In the genomic region with DNA sequence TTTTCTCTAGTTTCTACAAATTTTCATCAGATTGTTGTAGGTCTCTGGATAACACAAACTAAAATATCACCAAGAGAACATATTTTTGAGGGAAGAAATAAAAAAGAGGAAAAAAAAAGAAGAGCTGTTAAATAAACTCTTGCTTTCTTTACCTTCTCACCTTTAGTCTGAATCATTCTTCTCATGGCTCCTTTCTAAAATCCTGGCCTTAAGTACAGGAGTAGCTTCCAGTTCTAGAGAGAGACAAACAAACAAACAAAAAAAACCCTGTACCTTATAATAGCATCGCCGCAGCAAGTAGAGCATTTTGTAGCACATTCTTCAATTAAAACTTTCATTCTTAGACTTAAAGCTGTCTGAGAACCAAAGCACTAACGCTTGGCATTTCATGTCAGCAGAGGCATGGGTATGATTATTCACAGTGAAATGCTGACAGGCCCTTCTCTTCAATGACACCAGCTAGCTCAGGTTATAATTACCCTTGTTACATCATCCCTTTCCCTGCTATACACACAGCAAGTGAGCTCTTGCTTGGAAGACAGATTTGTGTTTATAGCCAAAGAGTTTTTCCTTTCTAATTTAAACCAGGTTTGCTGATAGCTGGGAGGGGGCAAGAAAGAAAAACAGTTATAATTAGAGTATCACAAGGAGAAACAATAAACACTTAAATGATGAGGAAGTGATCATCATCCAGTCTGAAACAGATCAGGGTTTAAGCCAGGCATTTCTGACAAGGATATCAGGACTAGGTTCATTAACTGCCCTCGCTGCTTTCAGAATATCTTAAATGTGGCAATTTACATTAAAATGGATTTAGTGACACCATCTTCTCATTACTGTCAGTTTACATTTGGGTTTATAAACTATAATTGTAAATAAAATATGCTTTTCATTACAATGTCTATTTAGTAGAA, we compare ENCODE assay signal across 14 cellular contexts.
A peak's percentile ranks its signal among the peaks of the same experiment; 100 is the strongest.
DNase-seq lines count a peak whose midpoint lies in the region; ATAC-seq, FAIRE-seq and TF ChIP-seq lines count a peak whose summit lies in the region.
"Had no signal": no experiment of that assay in that cellular context is flagged by ENCODE, and none has a peak within 500 bp of the region (broad histone marks: within the 10 kb centered on the region; RNA-seq: fewer than 3 reads in every experiment).

No MANE protein-coding gene starts in this region.

- H3K79me2 ChIP-seq in mammary epithelial cell (ENCODE audit: insufficient read depth, low read length), result no peaks in the 10 kb centered on the region

- H3K9me3 ChIP-seq in mammary epithelial cell (replicated peaks; ENCODE audit: insufficient read depth, low read length) (peaks cover 10% of the 10 kb centered on the region), breast epithelium (peaks cover 6 to 12% of the 10 kb centered on the region in 2 donors), heart left ventricle (peaks cover 0 to 30% (median 9%) of the 10 kb centered on the region in 12 donors)

- TSS peak; percentile 97 for BruUV-seq in mammary epithelial cell (replicated peaks; lab: Mats Ljungman, UMichigan)

- no peak overlapping the region for H3K9ac ChIP-seq in mammary epithelial cell (ENCODE audit: insufficient read depth, low read length)

- H3K36me3 ChIP-seq in mammary epithelial cell (ENCODE audit: insufficient read depth, low read length) (no peaks in the 10 kb centered on the region), breast epithelium (no peaks in the 10 kb centered on the region), heart left ventricle (no peaks in the 10 kb centered on the region)
- H3K36me3 ChIP-seq: spleen had no signal

- H3K27ac ChIP-seq in mammary epithelial cell (ENCODE audit: insufficient read depth, low read depth, low read length) (no peak overlapping the region), breast epithelium (no peak overlapping the region), heart left ventricle (peak overlapping the region in 9 of 12 donors; percentile 35 to 82 (median 60))
- H3K27ac ChIP-seq: HL-60, spleen had no signal

- no peak for DNase-seq in mammary epithelial cell
- no peak for DNase-seq in breast epithelium (ENCODE audit: low spot score in 2 of 2)
- peak; percentile 51 to 62 for DNase-seq in SHP77 (lab: John Stamatoyannopoulos, UW)
- peak in 2 of 5 donors; percentile 19 to 26 for DNase-seq in heart left ventricle
- DNase-seq in AG08396 (ENCODE audit: low spot score), result no peak
- DNase-seq in GM19239 (ENCODE audit: insufficient read length, low spot score), result no peak
- DNase-seq in posterior vena cava (ENCODE audit: low spot score), result no peak
- DNase-seq: activated T-cell treated with anti-CD3 and anti-CD28 coated beads for 4 hours, endodermal cell, GF-D8, RPMI8226, spleen had no signal

- CTCF ChIA-PET in mammary epithelial cell (lab: Charles Lee; ENCODE audit: low non-redundant PET), result no interaction called here

- H4K20me1 ChIP-seq in mammary epithelial cell (ENCODE audit: insufficient read depth, low read length), result no peaks in the 10 kb centered on the region

- H3K4me3 ChIP-seq in mammary epithelial cell (replicated peaks in 1 of 3; ENCODE audit: insufficient read depth in 1 of 3, low read depth in 2 of 3, low read length in 3 of 3), result no peak overlapping the region
- H3K4me3 ChIP-seq in breast epithelium, result no peak overlapping the region
- peak overlapping the region in 2 of 12 donors; percentile 5 to 27 for H3K4me3 ChIP-seq in heart left ventricle
- H3K4me3 ChIP-seq: spleen had no signal

- FAIRE-seq in GM19239 (lab: Jason Lieb, UNC), result no peak

- TF ChIP-seq CTCF in mammary epithelial cell (conservative IDR thresholded peaks at IDR 0.05 in 1 of 2, IDR thresholded peaks at IDR 0.05 in 1 of 2; ENCODE audit: extremely low read depth in 1 of 2, insufficient read depth in 1 of 2, low read depth in 1 of 2, low read length in 2 of 2) (no peak), breast epithelium (IDR thresholded peaks at IDR 0.05) (no peak), heart left ventricle (IDR thresholded peaks at IDR 0.05) (no peak)

- no peak overlapping the region for H3K4me2 ChIP-seq in mammary epithelial cell (ENCODE audit: insufficient read depth, low read depth, low read length)

- intact Hi-C loops in mammary epithelial cell (cut with micrococcal nuclease) (no loop called here), breast epithelium (cut with DNase I; ENCODE audit: low total_unique reads) (no loop called here), heart left ventricle (cut with DNase I) (no loop called here), posterior vena cava (cut with DNase I) (no loop called here)

- H2AFZ ChIP-seq in mammary epithelial cell (ENCODE audit: low read depth, low read length), result no peak overlapping the region

- in situ Hi-C loops in mammary epithelial cell (cut with MboI; ENCODE audit: low sequenced_read_pairs in 2 of 2), result no loop called here

- TF ChIP-seq POLR2A in breast epithelium (IDR thresholded peaks at IDR 0.05) (no peak), heart left ventricle (IDR thresholded peaks at IDR 0.05) (no peak)

- dilution Hi-C loops in mammary epithelial cell (cut with HindIII; ENCODE audit: low sequenced_read_pairs), result no loop called here

- H3K4me1 ChIP-seq in mammary epithelial cell (ENCODE audit: insufficient read depth, low read length) (no peaks in the 10 kb centered on the region), breast epithelium (no peaks in the 10 kb centered on the region), heart left ventricle (peaks cover 0 to 17% (median 0%) of the 10 kb centered on the region in 12 donors)
- H3K4me1 ChIP-seq: spleen had no signal

- ATAC-seq in heart left ventricle (peak; percentile 96 to 99 (median 99)), HG02981 (IDR thresholded peaks at IDR 0.05; ENCODE audit: unreplicated experiment) (no peak)

- 100% methylated on average over 4 of the region's 4 CpGs for WGBS in mammary epithelial cell (ENCODE audit: low coverage, missing lambda C conversion rate)
- 41 to 55% (median 50%) methylated on average over 4 of the region's 4 CpGs for WGBS in heart left ventricle, 4 donors

- H3K27me3 ChIP-seq in mammary epithelial cell (ENCODE audit: insufficient read depth, low read length) (no peaks in the 10 kb centered on the region), breast epithelium (no peaks in the 10 kb centered on the region), heart left ventricle (no peaks in the 10 kb centered on the region)
- H3K27me3 ChIP-seq: spleen had no signal

Comparison
In these comparisons a context has a peak if more than half of its experiments do, and no peak if none do; other contexts are left out.
1. DNase-seq: peak in SHP77 (2 of 2); none in mammary epithelial cell (single experiment), breast epithelium (0 of 2), AG08396 (single experiment), GM19239 (single experiment) and posterior vena cava (single experiment).
2. H3K27ac ChIP-seq: peak in heart left ventricle (9 of 12); none in mammary epithelial cell (single experiment) and breast epithelium (0 of 2).